ENCODE assay signal across 1 cellular context in the genomic region with DNA sequence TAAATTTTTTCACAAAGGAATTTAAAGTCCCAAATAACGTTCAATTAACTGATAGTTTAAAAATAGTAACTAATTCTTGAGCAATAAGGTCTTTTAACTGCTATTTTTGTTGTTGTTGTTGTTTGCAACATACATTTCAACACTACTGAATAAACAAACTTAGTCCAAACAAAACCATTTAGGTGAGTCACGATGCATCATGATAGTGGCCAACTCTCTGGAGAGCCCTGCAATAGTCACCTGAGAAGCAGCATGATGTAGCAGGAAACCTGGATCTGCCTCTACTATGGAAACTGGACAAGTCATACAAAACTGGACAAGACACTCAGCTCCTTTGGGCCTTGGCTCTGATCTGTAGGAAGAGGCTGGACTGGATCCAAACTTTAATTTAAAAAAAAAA.
TF ChIP-seq lines count a peak whose summit lies in the region.

No MANE protein-coding gene starts in this region.

TF ChIP-seq in HepG2, 621 proteins besides CTCF, POLR2A, EP300 and RAD21 (continued from another document):
- TF ChIP-seq, protein P1, sequence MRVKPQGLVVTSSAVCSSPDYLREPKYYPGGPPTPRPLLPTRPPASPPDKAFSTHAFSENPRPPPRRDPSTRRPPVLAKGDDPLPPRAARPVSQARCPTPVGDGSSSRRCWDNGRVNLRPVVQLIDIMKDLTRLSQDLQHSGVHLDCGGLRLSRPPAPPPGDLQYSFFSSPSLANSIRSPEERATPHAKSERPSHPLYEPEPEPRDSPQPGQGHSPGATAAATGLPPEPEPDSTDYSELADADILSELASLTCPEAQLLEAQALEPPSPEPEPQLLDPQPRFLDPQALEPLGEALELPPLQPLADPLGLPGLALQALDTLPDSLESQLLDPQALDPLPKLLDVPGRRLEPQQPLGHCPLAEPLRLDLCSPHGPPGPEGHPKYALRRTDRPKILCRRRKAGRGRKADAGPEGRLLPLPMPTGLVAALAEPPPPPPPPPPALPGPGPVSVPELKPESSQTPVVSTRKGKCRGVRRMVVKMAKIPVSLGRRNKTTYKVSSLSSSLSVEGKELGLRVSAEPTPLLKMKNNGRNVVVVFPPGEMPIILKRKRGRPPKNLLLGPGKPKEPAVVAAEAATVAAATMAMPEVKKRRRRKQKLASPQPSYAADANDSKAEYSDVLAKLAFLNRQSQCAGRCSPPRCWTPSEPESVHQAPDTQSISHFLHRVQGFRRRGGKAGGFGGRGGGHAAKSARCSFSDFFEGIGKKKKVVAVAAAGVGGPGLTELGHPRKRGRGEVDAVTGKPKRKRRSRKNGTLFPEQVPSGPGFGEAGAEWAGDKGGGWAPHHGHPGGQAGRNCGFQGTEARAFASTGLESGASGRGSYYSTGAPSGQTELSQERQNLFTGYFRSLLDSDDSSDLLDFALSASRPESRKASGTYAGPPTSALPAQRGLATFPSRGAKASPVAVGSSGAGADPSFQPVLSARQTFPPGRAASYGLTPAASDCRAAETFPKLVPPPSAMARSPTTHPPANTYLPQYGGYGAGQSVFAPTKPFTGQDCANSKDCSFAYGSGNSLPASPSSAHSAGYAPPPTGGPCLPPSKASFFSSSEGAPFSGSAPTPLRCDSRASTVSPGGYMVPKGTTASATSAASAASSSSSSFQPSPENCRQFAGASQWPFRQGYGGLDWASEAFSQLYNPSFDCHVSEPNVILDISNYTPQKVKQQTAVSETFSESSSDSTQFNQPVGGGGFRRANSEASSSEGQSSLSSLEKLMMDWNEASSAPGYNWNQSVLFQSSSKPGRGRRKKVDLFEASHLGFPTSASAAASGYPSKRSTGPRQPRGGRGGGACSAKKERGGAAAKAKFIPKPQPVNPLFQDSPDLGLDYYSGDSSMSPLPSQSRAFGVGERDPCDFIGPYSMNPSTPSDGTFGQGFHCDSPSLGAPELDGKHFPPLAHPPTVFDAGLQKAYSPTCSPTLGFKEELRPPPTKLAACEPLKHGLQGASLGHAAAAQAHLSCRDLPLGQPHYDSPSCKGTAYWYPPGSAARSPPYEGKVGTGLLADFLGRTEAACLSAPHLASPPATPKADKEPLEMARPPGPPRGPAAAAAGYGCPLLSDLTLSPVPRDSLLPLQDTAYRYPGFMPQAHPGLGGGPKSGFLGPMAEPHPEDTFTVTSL (CRISPR knock-in tag; IDR thresholded peaks at IDR 0.05; ENCODE audit: borderline replicate concordance): no peak
